In genomic region chr20:32982617-32983458, GRCh38 we compare ENCODE assay signal across 14 cellular contexts. TPM values are rescaled to one million over a fixed set of nuclear protein-coding genes. Genes with fewer than 3 reads are reported as not detected.
DNase-seq lines count a peak whose midpoint lies in the region; ATAC-seq and TF ChIP-seq lines count a peak whose summit lies in the region.
"Had no signal": no experiment of that assay in that cellular context is flagged by ENCODE, and none has a peak within 500 bp of the region (broad histone marks: within the 10 kb centered on the region; RNA-seq: fewer than 3 reads in every experiment).

No MANE protein-coding gene starts in this region.

- no peak overlapping the region for H3K27ac Mint-ChIP-seq in activated naive CD8-positive, alpha-beta T cell treated with anti-CD3 and anti-CD28 coated beads, Interleukin-2, amount 50 U/mL, for 24 hours
- H3K27ac Mint-ChIP-seq: activated naive CD8-positive, alpha-beta T cell treated with anti-CD3 and anti-CD28 coated beads, Interleukin-2, amount 10 ng/mL, durations not matched to agents 7 days and 5 days; nephron progenitor cell had no signal

- no peaks in the 10 kb centered on the region for H3K79me2 ChIP-seq in hepatocyte

- no peaks in the 10 kb centered on the region for H3K9me3 ChIP-seq in RWPE2 (ENCODE audit: severe bottlenecking)
- no peaks in the 10 kb centered on the region for H3K9me3 ChIP-seq in hepatocyte (ENCODE audit: low read depth)
- H3K9me3 ChIP-seq: thoracic aorta had no signal

- peak; percentile 36 for DNase-seq in SHP77 (lab: John Stamatoyannopoulos, UW)
- no peak for DNase-seq in SHP77 treated with DMSO at 0.1 percent for 48 hours (lab: John Stamatoyannopoulos, UW)
- peak; percentile 78 for DNase-seq in RWPE2 (ENCODE audit: low spot score)
- DNase-seq in hepatocyte (ENCODE audit: low spot score) = peak; percentile 53
- peak; percentile 38 for DNase-seq in superior temporal gyrus (ENCODE audit: extremely low spot score)
- DNase-seq in activated naive CD8-positive, alpha-beta T cell treated with anti-CD3 and anti-CD28 coated beads, Interleukin-2, amount 50 U/mL, for 24 hours = no peak
- no peak for DNase-seq in NK-92 treated with Interleukin-12 subunit alpha and Interleukin-12 subunit beta, amount 100 ng/mL, for 24 hours (lab: John Stamatoyannopoulos, UW)
- DNase-seq: activated CD4-positive, alpha-beta T cell treated with anti-CD3 and anti-CD28 coated beads for 48 hours; activated naive CD8-positive, alpha-beta T cell treated with anti-CD3 and anti-CD28 coated beads, Interleukin-2, amount 10 ng/mL, durations not matched to agents 7 days and 5 days; nephron progenitor cell; stimulated activated CD4-positive, alpha-beta T cell treated with anti-CD3 and anti-CD28 coated beads, Interleukin-4, amount 100 ng/mL, for 1 hour had no signal

- ATAC-seq in RWPE2 (ENCODE audit: low read depth) (peak; percentile 11; the same call in 1 of the 3 replicates), HG03135 (IDR thresholded peaks at IDR 0.05; ENCODE audit: unreplicated experiment) (no peak)
- ATAC-seq in activated naive CD8-positive, alpha-beta T cell treated with anti-CD3 and anti-CD28 coated beads, Interleukin-2, amount 50 U/mL, for 24 hours = no peak

- H3K4me2 ChIP-seq in hepatocyte = no peak overlapping the region

- no peaks in the 10 kb centered on the region for H3K4me1 Mint-ChIP-seq in activated naive CD8-positive, alpha-beta T cell treated with anti-CD3 and anti-CD28 coated beads, Interleukin-2, amount 50 U/mL, for 24 hours
- H3K4me1 Mint-ChIP-seq: activated naive CD8-positive, alpha-beta T cell treated with anti-CD3 and anti-CD28 coated beads, Interleukin-2, amount 10 ng/mL, durations not matched to agents 7 days and 5 days had no signal

- no peak overlapping the region for H3K4me3 ChIP-seq in RWPE2 (ENCODE audit: severe bottlenecking)
- H3K4me3 ChIP-seq in hepatocyte = no peak overlapping the region
- H3K4me3 ChIP-seq: thoracic aorta had no signal

- H3K27me3 ChIP-seq in RWPE2 (ENCODE audit: insufficient read depth, poor library complexity, severe bottlenecking) = no peaks in the 10 kb centered on the region
- H3K27me3 ChIP-seq in hepatocyte = no peaks in the 10 kb centered on the region

- H3K9me3 Mint-ChIP-seq in activated naive CD8-positive, alpha-beta T cell treated with anti-CD3 and anti-CD28 coated beads, Interleukin-2, amount 50 U/mL, for 24 hours = no peaks in the 10 kb centered on the region
- H3K9me3 Mint-ChIP-seq: activated naive CD8-positive, alpha-beta T cell treated with anti-CD3 and anti-CD28 coated beads, Interleukin-2, amount 10 ng/mL, durations not matched to agents 7 days and 5 days; nephron progenitor cell had no signal

- H3K4me3 Mint-ChIP-seq in activated naive CD8-positive, alpha-beta T cell treated with anti-CD3 and anti-CD28 coated beads, Interleukin-2, amount 50 U/mL, for 24 hours = no peak overlapping the region
- H3K4me3 Mint-ChIP-seq: activated naive CD8-positive, alpha-beta T cell treated with anti-CD3 and anti-CD28 coated beads, Interleukin-2, amount 10 ng/mL, durations not matched to agents 7 days and 5 days; nephron progenitor cell had no signal

- no peaks in the 10 kb centered on the region for H3K27me3 Mint-ChIP-seq in activated naive CD8-positive, alpha-beta T cell treated with anti-CD3 and anti-CD28 coated beads, Interleukin-2, amount 50 U/mL, for 24 hours
- H3K27me3 Mint-ChIP-seq: activated naive CD8-positive, alpha-beta T cell treated with anti-CD3 and anti-CD28 coated beads, Interleukin-2, amount 10 ng/mL, durations not matched to agents 7 days and 5 days had no signal

- no peak for TF ChIP-seq CTCF in RWPE2 (IDR thresholded peaks at IDR 0.05; ENCODE audit: poor library complexity, severe bottlenecking)
- TF ChIP-seq CTCF in hepatocyte (IDR thresholded peaks at IDR 0.05; ENCODE audit: poor library complexity) = no peak

- H3K4me1 ChIP-seq in RWPE2 (ENCODE audit: insufficient read depth, poor library complexity, severe bottlenecking) (no peaks in the 10 kb centered on the region), hepatocyte (ENCODE audit: insufficient read depth) (peaks cover 12% of the 10 kb centered on the region)

- no peaks in the 10 kb centered on the region for H3K9me2 ChIP-seq in hepatocyte (replicated peaks; ENCODE audit: insufficient read depth)

- no peak overlapping the region for H2AFZ ChIP-seq in hepatocyte

- H3K27ac ChIP-seq in RWPE2 (ENCODE audit: poor library complexity, severe bottlenecking) = no peak overlapping the region
- H3K27ac ChIP-seq in hepatocyte = no peak overlapping the region
- H3K27ac ChIP-seq: thoracic aorta had no signal

- no peaks in the 10 kb centered on the region for H4K20me1 ChIP-seq in hepatocyte (ENCODE audit: insufficient read depth, poor library complexity, severe bottlenecking)

- H3K36me3 Mint-ChIP-seq in activated naive CD8-positive, alpha-beta T cell treated with anti-CD3 and anti-CD28 coated beads, Interleukin-2, amount 50 U/mL, for 24 hours (ENCODE audit: low read depth) = no peaks in the 10 kb centered on the region
- H3K36me3 Mint-ChIP-seq: activated naive CD8-positive, alpha-beta T cell treated with anti-CD3 and anti-CD28 coated beads, Interleukin-2, amount 10 ng/mL, durations not matched to agents 7 days and 5 days had no signal

- H3K36me3 ChIP-seq in RWPE2 (ENCODE audit: low read depth) (no peaks in the 10 kb centered on the region), hepatocyte (replicated peaks; ENCODE audit: insufficient read depth, low read depth) (no peaks in the 10 kb centered on the region)
- H3K36me3 ChIP-seq: thoracic aorta had no signal

- 76% methylated on average over 10 of the region's 10 CpGs for WGBS in hepatocyte (ENCODE audit: low lambda C conversion rate, missing lambda C conversion rate)

RNA-seq across cellular contexts. Expression of gene SUN5, which starts 21.4 kb away (rescaled TPM):
- not detected in 2 replicates for total RNA-seq in hepatocyte
- not detected in 2 replicates for polyA plus RNA-seq in hepatocyte
- total RNA-seq: activated naive CD8-positive, alpha-beta T cell treated with anti-CD3 and anti-CD28 coated beads, Interleukin-2, amount 10 ng/mL, durations not matched to agents 7 days and 5 days; endothelial cell of umbilical vein; thoracic aorta had no signal
- polyA plus RNA-seq: endothelial cell of umbilical vein had no signal

RNA-seq across cellular contexts. Expression of gene BPIFB2, which starts 24.7 kb away (rescaled TPM):
- total RNA-seq in hepatocyte = 0.52 and 0.70 TPM in 2 replicates
- polyA plus RNA-seq in hepatocyte = 0.30 and 1.0 TPM in 2 replicates
- total RNA-seq: activated naive CD8-positive, alpha-beta T cell treated with anti-CD3 and anti-CD28 coated beads, Interleukin-2, amount 10 ng/mL, durations not matched to agents 7 days and 5 days; endothelial cell of umbilical vein; thoracic aorta had no signal
- polyA plus RNA-seq: endothelial cell of umbilical vein had no signal

RNA-seq across cellular contexts. Expression of gene BPIFB6, which starts 48.6 kb away (rescaled TPM):
- total RNA-seq in hepatocyte = not detected in 2 replicates
- not detected in 2 replicates for polyA plus RNA-seq in hepatocyte
- total RNA-seq: activated naive CD8-positive, alpha-beta T cell treated with anti-CD3 and anti-CD28 coated beads, Interleukin-2, amount 10 ng/mL, durations not matched to agents 7 days and 5 days; endothelial cell of umbilical vein; thoracic aorta had no signal
- polyA plus RNA-seq: endothelial cell of umbilical vein had no signal

Comparison
In these comparisons a context has a peak if more than half of its experiments do, and no peak if none do; other contexts are left out.
1. DNase-seq: peak in SHP77 (2 of 2), RWPE2 (single experiment), hepatocyte (single experiment) and superior temporal gyrus (single experiment); none in SHP77 treated with DMSO at 0.1 percent for 48 hours (single experiment), activated naive CD8-positive, alpha-beta T cell treated with anti-CD3 and anti-CD28 coated beads, Interleukin-2, amount 50 U/mL, for 24 hours (single experiment) and NK-92 treated with Interleukin-12 subunit alpha and Interleukin-12 subunit beta, amount 100 ng/mL, for 24 hours (single experiment).